ENCODE assay signal across 11 cellular contexts in genomic region chr4:20618010-20618409, GRCh38.
DNase-seq lines count a peak whose midpoint lies in the region; ATAC-seq and TF ChIP-seq lines count a peak whose summit lies in the region.
"Had no signal": no experiment of that assay in that cellular context is flagged by ENCODE, and none has a peak within 500 bp of the region (broad histone marks: within the 10 kb centered on the region; RNA-seq: fewer than 3 reads in every experiment).

No MANE protein-coding gene starts in this region.

- no peaks in the 10 kb centered on the region for H3K27me3 ChIP-seq in testis

- peak; percentile 31 for DNase-seq in RPMI8226
- DNase-seq in fibroblast of villous mesenchyme (ENCODE audit: low read depth): peak; percentile 10
- DNase-seq in midbrain (lab: John Stamatoyannopoulos, UW): peak; percentile 39
- peak; percentile 41 for DNase-seq in testis
- no peak for DNase-seq in GM20000 (ENCODE audit: low spot score)
- DNase-seq: activated CD8-positive, alpha-beta memory T cell treated with anti-CD3 and anti-CD28 coated beads, Interleukin-2, amount 50 U/mL, for 48 hours; activated naive CD8-positive, alpha-beta T cell treated with anti-CD3 and anti-CD28 coated beads for 36 hours; IMR-90; SK-N-SH had no signal

- H3K9me3 ChIP-seq in testis: no peaks in the 10 kb centered on the region
- H3K9me3 ChIP-seq: SK-N-SH had no signal

- no peak for TF ChIP-seq POLR2A in testis (IDR thresholded peaks at IDR 0.05)

- H3K4me3 ChIP-seq in fibroblast of villous mesenchyme (ENCODE audit: low read depth, low read length): no peak overlapping the region
- no peak overlapping the region for H3K4me3 ChIP-seq in testis

- TF ChIP-seq CTCF in fibroblast of villous mesenchyme (IDR thresholded peaks at IDR 0.05; ENCODE audit: insufficient read depth, low read depth, low read length): no peak
- no peak for TF ChIP-seq CTCF in testis (IDR thresholded peaks at IDR 0.05)
- TF ChIP-seq CTCF in GM20000 (IDR thresholded peaks at IDR 0.05; ENCODE audit: extremely low read depth, missing control alignments): no peak

- peaks cover 3% of the 10 kb centered on the region for H3K4me1 ChIP-seq in testis

- no peak overlapping the region for H3K27ac ChIP-seq in testis

- ATAC-seq in GM18498 (IDR thresholded peaks at IDR 0.05; ENCODE audit: unreplicated experiment) (no peak), GM21390 (IDR thresholded peaks at IDR 0.05; ENCODE audit: unreplicated experiment) (no peak)

- H3K36me3 ChIP-seq in testis (ENCODE audit: low read depth, missing control alignments): no peaks in the 10 kb centered on the region

- intact Hi-C loops in testis (cut with DNase I; ENCODE audit: low total_unique reads): no loop called here

- 32 to 42% methylated on average over 8 of the region's 8 CpGs for WGBS in testis, 2 donors
